Comparison of ENCODE assay signal across 2 cellular contexts in genomic region chr20:38049800-38050199, GRCh38.
TF ChIP-seq lines count a peak whose summit lies in the region.

No MANE protein-coding gene starts in this region.

TF ChIP-seq in GM12878, 131 proteins besides CTCF, POLR2A, EP300 and RAD21:
- TF ChIP-seq IKZF2 (IDR thresholded peaks at IDR 0.05) (0 out of 4 replicates have a peak, but pooled peaks of 1 of the 2 experiments have one; percentile 41), NFIC (IDR thresholded peaks at IDR 0.05; ENCODE audit: low read depth, low read length) (no peak)

TF ChIP-seq in HepG2, 621 proteins besides CTCF, POLR2A, EP300 and RAD21:
- TF ChIP-seq NPAS2 (CRISPR knock-in tag; IDR thresholded peaks at IDR 0.05; ENCODE audit: borderline replicate concordance) (no peak), KAT8 (CRISPR knock-in tag; IDR thresholded peaks at IDR 0.05) (no peak), ZBTB33 (CRISPR knock-in tag; IDR thresholded peaks at IDR 0.05) (0 out of 2 replicates have a peak, but pooled peaks have one; percentile 17), FOXA1 (IDR thresholded peaks at IDR 0.05) (no peak), FOXA1 (CRISPR knock-in tag; IDR thresholded peaks at IDR 0.05) (no peak), TEAD3 (CRISPR knock-in tag; optimal IDR thresholded peaks at IDR 0.05; ENCODE audit: borderline replicate concordance) (peak; percentile 63), SOX5 (CRISPR knock-in tag; IDR thresholded peaks at IDR 0.05; ENCODE audit: borderline replicate concordance) (no peak), HHEX (CRISPR knock-in tag; IDR thresholded peaks at IDR 0.05) (0 out of 2 replicates have a peak, but pooled peaks have one; percentile 15), FOSL2 (CRISPR knock-in tag; IDR thresholded peaks at IDR 0.05) (peak; percentile 53; the same call in 1 of the 2 replicates), ZNF138 (CRISPR knock-in tag; IDR thresholded peaks at IDR 0.05; ENCODE audit: low read depth) (no peak), ATF7 (IDR thresholded peaks at IDR 0.05) (0 out of 2 replicates have a peak, but pooled peaks have one; percentile 15), ATF7 (CRISPR knock-in tag; IDR thresholded peaks at IDR 0.05) (no peak), NR2F6 (IDR thresholded peaks at IDR 0.05) (no peak), NR2F6 (CRISPR knock-in tag; IDR thresholded peaks at IDR 0.05) (0 out of 2 replicates have a peak, but pooled peaks have one; percentile 5), ZNF230 (CRISPR knock-in tag; IDR thresholded peaks at IDR 0.05) (no peak), POLR2AphosphoS5 (IDR thresholded peaks at IDR 0.05; ENCODE audit: low read depth, low read length) (no peak), SALL2 (CRISPR knock-in tag; IDR thresholded peaks at IDR 0.05) (no peak), RARA (CRISPR knock-in tag; IDR thresholded peaks at IDR 0.05) (no peak), HOXA9 (CRISPR knock-in tag; IDR thresholded peaks at IDR 0.05; ENCODE audit: borderline replicate concordance) (no peak), HMGXB4 (CRISPR knock-in tag; IDR thresholded peaks at IDR 0.05; ENCODE audit: borderline replicate concordance in 1 of 2, low read depth in 1 of 2) (no peak), RFXAP (CRISPR knock-in tag; IDR thresholded peaks at IDR 0.05; ENCODE audit: borderline replicate concordance) (no peak), TRIM24 (CRISPR knock-in tag; IDR thresholded peaks at IDR 0.05) (no peak), JUN (CRISPR knock-in tag; IDR thresholded peaks at IDR 0.05) (0 out of 2 replicates have a peak, but pooled peaks have one; percentile 42), ATF3 (CRISPR knock-in tag; IDR thresholded peaks at IDR 0.05) (0 out of 2 replicates have a peak, but pooled peaks have one; percentile 47), BHLHE40 (IDR thresholded peaks at IDR 0.05; ENCODE audit: low read length) (no peak), AGO2 (optimal IDR thresholded peaks at IDR 0.05; ENCODE audit: low read depth, low read length) (no peak), ADNP (CRISPR knock-in tag; IDR thresholded peaks at IDR 0.05) (no peak), ZBTB21 (CRISPR knock-in tag; IDR thresholded peaks at IDR 0.05) (peak; percentile 45; the same call in 1 of the 2 replicates), ZNF562 (CRISPR knock-in tag; IDR thresholded peaks at IDR 0.05; ENCODE audit: borderline replicate concordance) (no peak), DNMT3B (CRISPR knock-in tag; conservative IDR thresholded peaks at IDR 0.05) (0 out of 2 replicates have a peak, but pooled peaks have one; percentile 26), PAF1 (CRISPR knock-in tag; IDR thresholded peaks at IDR 0.05) (no peak)
TF ChIP-seq in HepG2: peak in this region for 10.
